In the genomic region with DNA sequence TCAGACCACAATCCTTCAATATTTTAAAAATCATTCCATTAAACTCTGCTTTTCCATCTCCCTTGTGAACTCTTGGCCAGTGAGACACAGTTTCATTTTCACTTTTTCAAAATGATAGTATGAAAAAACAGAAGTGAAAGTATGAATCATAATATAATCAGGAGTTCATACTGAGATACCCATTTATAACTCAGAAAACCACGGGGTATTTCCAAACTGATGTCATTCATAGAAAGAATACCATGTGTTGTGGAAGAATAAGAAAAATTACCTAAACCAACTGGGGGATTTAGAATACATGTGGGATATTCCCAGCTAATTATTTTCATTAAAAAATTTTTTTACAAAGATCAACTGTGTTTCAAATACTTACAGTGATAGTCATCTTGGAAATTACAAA, we compare ENCODE assay signal across 8 cellular contexts.
DNase-seq lines count a peak whose midpoint lies in the region; ATAC-seq and TF ChIP-seq lines count a peak whose summit lies in the region.

No MANE protein-coding gene starts in this region.

- no peaks in the 10 kb centered on the region for H3K27me3 Mint-ChIP-seq in T-cell

- H3K4me3 ChIP-seq in hepatocyte: no peak overlapping the region
- no peak overlapping the region for H3K4me3 ChIP-seq in prostate gland

- H3K9me3 ChIP-seq in hepatocyte (ENCODE audit: low read depth) (no peaks in the 10 kb centered on the region), prostate gland (no peaks in the 10 kb centered on the region)

- intact Hi-C loops in prostate gland (cut with DNase I): no loop called here

- no peaks in the 10 kb centered on the region for H3K79me2 ChIP-seq in hepatocyte

- no peaks in the 10 kb centered on the region for H4K20me1 ChIP-seq in hepatocyte (ENCODE audit: insufficient read depth, poor library complexity, severe bottlenecking)

- H3K36me3 Mint-ChIP-seq in T-cell: no peaks in the 10 kb centered on the region

- CTCF ChIA-PET in T-cell (lab: Charles Lee): interaction anchor here in 1 of 2 donors (1.6 kb wide), 1 partner anchor 107 kb away, joined by 3 read pairs; no protein-coding TSS in a partner anchor

- peak overlapping the region; percentile 4 for H3K4me2 ChIP-seq in hepatocyte

- H3K4me1 ChIP-seq in hepatocyte (ENCODE audit: insufficient read depth) (no peaks in the 10 kb centered on the region), prostate gland (replicated peaks) (no peaks in the 10 kb centered on the region)

- H3K9me2 ChIP-seq in hepatocyte (replicated peaks; ENCODE audit: insufficient read depth): no peaks in the 10 kb centered on the region

- H3K27ac ChIP-seq in hepatocyte (no peak overlapping the region), prostate gland (no peak overlapping the region)

- H3K27me3 ChIP-seq in hepatocyte (no peaks in the 10 kb centered on the region), prostate gland (replicated peaks; ENCODE audit: insufficient read depth) (no peaks in the 10 kb centered on the region)

- peaks cover 17 to 29% (median 24%) of the 10 kb centered on the region in 3 donors for H3K4me1 Mint-ChIP-seq in T-cell

- peak overlapping the region; percentile 84 to 93 for H3K27ac Mint-ChIP-seq in T-cell

- no peak overlapping the region for H2AFZ ChIP-seq in hepatocyte

- no peak for TF ChIP-seq CTCF in hepatocyte (IDR thresholded peaks at IDR 0.05; ENCODE audit: poor library complexity)
- no peak for TF ChIP-seq CTCF in prostate gland (IDR thresholded peaks at IDR 0.05)

- WGBS in hepatocyte (ENCODE audit: low lambda C conversion rate, missing lambda C conversion rate): 56% methylated on average over 1 of the region's 1 CpG
- WGBS in prostate gland: 16% methylated on average over 1 of the region's 1 CpG

- peak overlapping the region; percentile 60 to 80 (median 62) for H3K4me3 Mint-ChIP-seq in T-cell

- ATAC-seq in GM19043 (IDR thresholded peaks at IDR 0.05; ENCODE audit: low read depth, unreplicated experiment): peak; percentile 62
- ATAC-seq in HG03159 (IDR thresholded peaks at IDR 0.05; ENCODE audit: unreplicated experiment): peak; percentile 67
- peak; percentile 70 to 95 (median 74) for ATAC-seq in T-cell (replicated peaks in 1 of 4)

- DNase-seq in AML-193 (lab: John Stamatoyannopoulos, UW): peak; percentile 52 to 59
- no peak for DNase-seq in T-cell
- DNase-seq in hepatocyte (ENCODE audit: low spot score): peak; percentile 5
- DNase-seq in NK-92 (lab: John Stamatoyannopoulos, UW; ENCODE audit: unreplicated experiment): no peak
- no peak for DNase-seq in GF-D8 (lab: John Stamatoyannopoulos, UW)
- DNase-seq in prostate gland (ENCODE audit: low spot score): no peak

- POLR2A ChIA-PET in T-cell (lab: Charles Lee): no interaction called here

- TF ChIP-seq POLR2A in prostate gland (IDR thresholded peaks at IDR 0.05): no peak

- no peaks in the 10 kb centered on the region for H3K36me3 ChIP-seq in hepatocyte (replicated peaks; ENCODE audit: insufficient read depth, low read depth)
- H3K36me3 ChIP-seq in prostate gland: no peaks in the 10 kb centered on the region

- H3K9me3 Mint-ChIP-seq in T-cell: peaks cover 0 to 3% (median 0%) of the 10 kb centered on the region in 3 donors

Comparison
In these comparisons a context has a peak if more than half of its experiments do, and no peak if none do; other contexts are left out.
1. DNase-seq: peak in AML-193 (2 of 2) and hepatocyte (single experiment); none in T-cell (0 of 34), NK-92 (single experiment), GF-D8 (single experiment) and prostate gland (single experiment).
2. Peak in every context shown above with its lines, with median percentiles within 50 percentile points of each other: ATAC-seq.